In genomic region chr19:19191920-19192882, GRCh38 we compare ENCODE assay signal across 8 cellular contexts. TPM values are rescaled to one million over a fixed set of nuclear protein-coding genes. Genes with fewer than 3 reads are reported as not detected.
A peak's percentile ranks its signal among the peaks of the same experiment; 100 is the strongest.
DNase-seq lines count a peak whose midpoint lies in the region; ATAC-seq and TF ChIP-seq lines count a peak whose summit lies in the region.

Gene BORCS8, minus strand, starts transcription at chr19:19192152. Its CDS starts 35 bp downstream, at chr19:19192117.
Gene RFXANK, plus strand, starts transcription at chr19:19192258. Its CDS starts 1,689 bp downstream, at chr19:19193947.

- peak within 1 kb of the TSS; percentile 100 for H3K4me2 ChIP-seq in Karpas-422 (ENCODE audit: low read depth, low read length, poor library complexity, severe bottlenecking)

- TF ChIP-seq EP300 in esophagus muscularis mucosa (IDR thresholded peaks at IDR 0.05) = no peak

- peak within 1 kb of the TSS; percentile 100 for H3K9ac ChIP-seq in Karpas-422 (ENCODE audit: low read length)

- DNase-seq in DMS79 treated with DMSO at 0.1 percent for 48 hours (lab: John Stamatoyannopoulos, UW) (peak; percentile 98), Karpas-422 (peak; percentile 100), RKO (ENCODE audit: low spot score) (peak; percentile 98), activated T-helper 1 cell treated with Interleukin-2 at 50 U/mL for 16 hours (ENCODE audit: low read depth) (peak; percentile 96), esophagus muscularis mucosa (ENCODE audit: extremely low spot score) (peak; percentile 99)
- peak; percentile 98 to 99 for DNase-seq in stimulated activated CD8-positive, alpha-beta memory T cell treated with anti-CD3 and anti-CD28 coated beads, Interleukin-7, amount 100 ng/mL, for 4 hours (ENCODE audit: low read depth in 2 of 2)

- no peaks in the 10 kb centered on the region for H3K9me3 ChIP-seq in Karpas-422 (ENCODE audit: low read length)
- no peaks in the 10 kb centered on the region for H3K9me3 ChIP-seq in esophagus muscularis mucosa
- H3K9me3 ChIP-seq in muscle layer of duodenum (ENCODE audit: control insufficient read depth in 1 of 2, low read length in 2 of 2) = no peaks in the 10 kb centered on the region

- H4K20me1 ChIP-seq in Karpas-422 (ENCODE audit: insufficient read depth, low read depth, low read length) = no peaks in the 10 kb centered on the region

- peak; percentile 67 for ATAC-seq in GM21825 (IDR thresholded peaks at IDR 0.05; ENCODE audit: unreplicated experiment)

- peak in 1 of 3 experiments; percentile 22 for TF ChIP-seq CTCF in esophagus muscularis mucosa (IDR thresholded peaks at IDR 0.05)

- H3K4me3 ChIP-seq in Karpas-422 (ENCODE audit: low read length) = peak within 1 kb of the TSS; percentile 99
- H3K4me3 ChIP-seq in esophagus muscularis mucosa = peak within 1 kb of the TSS; percentile 75 to 95 (median 82)
- peak within 1 kb of the TSS; percentile 92 to 99 for H3K4me3 ChIP-seq in muscle layer of duodenum (ENCODE audit: low read depth in 1 of 2, low read length in 2 of 2)

- H3K27ac ChIP-seq in Karpas-422 (ENCODE audit: low read length) (peak within 1 kb of the TSS; percentile 95), esophagus muscularis mucosa (replicated peaks in 1 of 4) (peak within 1 kb of the TSS; percentile 98 to 100 (median 98)), muscle layer of duodenum (ENCODE audit: low read length) (peak within 1 kb of the TSS; percentile 99)

- H3K36me3 ChIP-seq in Karpas-422 (ENCODE audit: insufficient read depth, low read length) (peaks cover 12% of the 10 kb centered on the region), esophagus muscularis mucosa (peaks cover 7 to 23% (median 20%) of the 10 kb centered on the region in 4 donors), muscle layer of duodenum (ENCODE audit: control insufficient read depth in 1 of 2, insufficient read depth in 2 of 2, low read length in 2 of 2) (peaks cover 8 to 9% of the 10 kb centered on the region in 2 donors)

- peaks cover 26% of the 10 kb centered on the region for H3K4me1 ChIP-seq in Karpas-422 (ENCODE audit: low read length)
- peaks cover 45 to 62% (median 53%) of the 10 kb centered on the region in 4 donors for H3K4me1 ChIP-seq in esophagus muscularis mucosa
- H3K4me1 ChIP-seq in muscle layer of duodenum (ENCODE audit: control insufficient read depth in 1 of 2, insufficient read depth in 2 of 2, low read length in 2 of 2) = peaks cover 12 to 43% of the 10 kb centered on the region in 2 donors

- no peaks in the 10 kb centered on the region for H3K9me2 ChIP-seq in Karpas-422 (replicated peaks; ENCODE audit: insufficient read depth, low read length)

- WGBS in esophagus muscularis mucosa = 0% methylated on average over 34 of the region's 66 CpGs

- peaks cover 52% of the 10 kb centered on the region for H3K79me2 ChIP-seq in Karpas-422 (ENCODE audit: low read length)

- no peaks in the 10 kb centered on the region for H3K27me3 ChIP-seq in Karpas-422 (ENCODE audit: low read length)
- no peaks in the 10 kb centered on the region for H3K27me3 ChIP-seq in esophagus muscularis mucosa
- no peaks in the 10 kb centered on the region for H3K27me3 ChIP-seq in muscle layer of duodenum (ENCODE audit: low read depth, low read length)

- intact Hi-C loops in esophagus muscularis mucosa (cut with DNase I) = loop anchor here (10.0 kb wide), 1 partner anchor 123 kb away; no protein-coding TSS in a partner anchor

- H2AFZ ChIP-seq in Karpas-422 (ENCODE audit: low read length) = peak within 1 kb of the TSS; percentile 99

- no peak for TF ChIP-seq POLR2A in esophagus muscularis mucosa (IDR thresholded peaks at IDR 0.05; ENCODE audit: low read depth)

RNA-seq across cellular contexts. Expression of gene BORCS8, which starts in this region (rescaled TPM):
- total RNA-seq in Karpas-422 (2014; rRNA removed; shearing (Covaris generic); ENCODE audit: low replicate concordance) = 6.6 and 12.3 TPM in 2 replicates
- 10 to 100 TPM; 10.8 to 16.1 (median 12.5) TPM for total RNA-seq in esophagus muscularis mucosa

RNA-seq across cellular contexts. Expression of gene RFXANK, which starts in this region (rescaled TPM):
- 170 and 176 TPM in 2 replicates for total RNA-seq in Karpas-422 (2014; rRNA removed; shearing (Covaris generic); ENCODE audit: low replicate concordance)
- total RNA-seq in esophagus muscularis mucosa = 10 to 100 TPM; 34.8 to 49.2 (median 38.2) TPM

Comparison
In these comparisons a context has a peak if more than half of its experiments do, and no peak if none do; other contexts are left out.
1. Peak in every context shown above with its lines: DNase-seq, ATAC-seq, H3K4me3 ChIP-seq and H3K27ac ChIP-seq.